9 cellular contexts compared by ENCODE assay signal in the genomic region with DNA sequence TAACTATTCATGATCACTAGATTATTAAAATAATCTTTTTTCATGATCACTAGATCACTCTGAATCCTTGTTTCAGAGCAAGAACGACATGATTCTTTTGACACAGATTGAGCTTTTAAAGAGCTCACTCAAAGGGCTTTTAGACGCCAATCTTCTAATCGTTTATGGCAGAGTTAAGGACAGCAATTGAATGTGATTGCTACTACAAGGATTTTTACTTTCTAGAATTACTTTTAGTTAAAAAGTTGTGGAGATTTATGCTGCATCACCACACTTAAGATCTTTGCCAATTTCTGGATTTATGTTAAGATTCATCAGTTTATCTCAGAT. TPM values are rescaled to one million over a fixed set of nuclear protein-coding genes. Genes with fewer than 3 reads are reported as not detected.
DNase-seq lines count a peak whose midpoint lies in the region; ATAC-seq and TF ChIP-seq lines count a peak whose summit lies in the region.
"Had no signal": no experiment of that assay in that cellular context is flagged by ENCODE, and none has a peak within 500 bp of the region (broad histone marks: within the 10 kb centered on the region; RNA-seq: fewer than 3 reads in every experiment).

No MANE protein-coding gene starts in this region.

- DNase-seq in activated CD4-positive, alpha-beta T cell treated with anti-CD3 and anti-CD28 coated beads for 36 hours: no peak
- no peak for DNase-seq in activated CD4-positive, alpha-beta T cell treated with anti-CD3 and anti-CD28 coated beads, Interleukin-2, amount 50 U/mL, for 1 hour
- DNase-seq in endodermal cell: no peak
- no peak for DNase-seq in gastrocnemius medialis
- no peak for DNase-seq in NCI-H774 (lab: John Stamatoyannopoulos, UW)
- no peak for DNase-seq in occipital lobe (lab: John Stamatoyannopoulos, UW)

- peak overlapping the region; percentile 100 for H3K27ac Mint-ChIP-seq in activated CD4-positive, alpha-beta T cell treated with anti-CD3 and anti-CD28 coated beads for 36 hours
- H3K27ac Mint-ChIP-seq in endodermal cell: peak overlapping the region; percentile 98

- H3K27ac ChIP-seq in OCI-LY3 (ENCODE audit: low read length) (no peak overlapping the region), endodermal cell (ENCODE audit: low read depth, low read length) (no peak overlapping the region), gastrocnemius medialis (peak overlapping the region in 1 of 4 donors; percentile 94)

- H3K9me3 Mint-ChIP-seq in activated CD4-positive, alpha-beta T cell treated with anti-CD3 and anti-CD28 coated beads for 36 hours (ENCODE audit: low read depth): no peaks in the 10 kb centered on the region
- no peaks in the 10 kb centered on the region for H3K9me3 Mint-ChIP-seq in endodermal cell

- H3K4me2 ChIP-seq in OCI-LY3 (ENCODE audit: low read length): peak overlapping the region; percentile 72

- no peak for TF ChIP-seq POLR2A in gastrocnemius medialis (IDR thresholded peaks at IDR 0.05)
- no peak for TF ChIP-seq POLR2A in GM18505 (IDR thresholded peaks at IDR 0.05; ENCODE audit: borderline replicate concordance, extremely low read depth, insufficient read depth, insufficient read length)

- peaks cover 48% of the 10 kb centered on the region for H3K36me3 Mint-ChIP-seq in activated CD4-positive, alpha-beta T cell treated with anti-CD3 and anti-CD28 coated beads for 36 hours (ENCODE audit: low read depth)
- peaks cover 34% of the 10 kb centered on the region for H3K36me3 Mint-ChIP-seq in endodermal cell (ENCODE audit: low read depth)

- H3K4me1 ChIP-seq in OCI-LY3 (ENCODE audit: low read length): peaks cover 14% of the 10 kb centered on the region
- peaks cover 3% of the 10 kb centered on the region for H3K4me1 ChIP-seq in endodermal cell (ENCODE audit: control insufficient read depth, insufficient read depth, low read length)
- H3K4me1 ChIP-seq in gastrocnemius medialis: peaks cover 21% of the 10 kb centered on the region in 2 donors

- CTCF ChIA-PET in activated CD4-positive, alpha-beta T cell treated with anti-CD3 and anti-CD28 coated beads for 36 hours (lab: Charles Lee): interaction anchor here (3.2 kb wide), 1 partner anchor 10 kb away, joined by 17 read pairs; no protein-coding TSS in a partner anchor

- WGBS in endodermal cell (ENCODE audit: insufficient coverage in 1 of 2, insufficient read length in 1 of 2), 2 experiments: 75 to 83% methylated on average over 2 to 3 of the region's 3 CpGs

- peak overlapping the region; percentile 97 for H3K4me3 Mint-ChIP-seq in activated CD4-positive, alpha-beta T cell treated with anti-CD3 and anti-CD28 coated beads for 36 hours
- H3K4me3 Mint-ChIP-seq in endodermal cell: peak overlapping the region; percentile 92

- H3K4me1 Mint-ChIP-seq in activated CD4-positive, alpha-beta T cell treated with anti-CD3 and anti-CD28 coated beads for 36 hours: peaks cover 29% of the 10 kb centered on the region
- peaks cover 13% of the 10 kb centered on the region for H3K4me1 Mint-ChIP-seq in endodermal cell

- no peaks in the 10 kb centered on the region for H3K27me3 Mint-ChIP-seq in activated CD4-positive, alpha-beta T cell treated with anti-CD3 and anti-CD28 coated beads for 36 hours
- no peaks in the 10 kb centered on the region for H3K27me3 Mint-ChIP-seq in endodermal cell (ENCODE audit: insufficient read depth)

- peaks cover 35% of the 10 kb centered on the region for H3K36me3 ChIP-seq in OCI-LY3 (replicated peaks; ENCODE audit: low read depth, low read length)
- H3K36me3 ChIP-seq in endodermal cell (ENCODE audit: control insufficient read depth, insufficient read depth, low read length): peaks cover 46% of the 10 kb centered on the region
- peaks cover 0 to 41% of the 10 kb centered on the region in 2 donors for H3K36me3 ChIP-seq in gastrocnemius medialis

- in situ Hi-C loops in gastrocnemius medialis (cut with MboI; ENCODE audit: low sequenced_read_pairs in 4 of 4): no loop called here

- TF ChIP-seq CTCF in OCI-LY3 (IDR thresholded peaks at IDR 0.05; ENCODE audit: low read depth, low read length) (no peak), endodermal cell (conservative IDR thresholded peaks at IDR 0.05) (no peak), gastrocnemius medialis (IDR thresholded peaks at IDR 0.05 in 4 of 5, conservative IDR thresholded peaks at IDR 0.05 in 1 of 5) (no peak)

- H3K4me3 ChIP-seq in OCI-LY3 (ENCODE audit: low read length) (peak overlapping the region; percentile 94), endodermal cell (ENCODE audit: low read length) (peak overlapping the region; percentile 92), gastrocnemius medialis (peak overlapping the region in 3 of 4 donors; percentile 82 to 97 (median 89))

- H3K9ac ChIP-seq in OCI-LY3 (ENCODE audit: low read length) (peak overlapping the region; percentile 96), endodermal cell (ENCODE audit: extremely low read depth, low read length, poor library complexity, severe bottlenecking) (peak overlapping the region; percentile 96)

- no peak for ATAC-seq in activated CD4-positive, alpha-beta T cell treated with anti-CD3 and anti-CD28 coated beads for 36 hours
- ATAC-seq in gastrocnemius medialis (no peak), GM18505 (IDR thresholded peaks at IDR 0.05; ENCODE audit: unreplicated experiment) (no peak)
- ATAC-seq: esophagus mucosa had no signal

- intact Hi-C loops in activated CD4-positive, alpha-beta T cell treated with anti-CD3 and anti-CD28 coated beads for 36 hours (cut with DNase I, micrococcal nuclease): no loop called here
- intact Hi-C loops in gastrocnemius medialis (cut with DNase I; ENCODE audit: low total_unique reads): loop anchor here (5.0 kb wide), 2 partner anchors 145 to 1525 kb away; a partner anchor contains a TSS

- H3K9me3 ChIP-seq in OCI-LY3 (ENCODE audit: insufficient read depth, low read length) (no peaks in the 10 kb centered on the region), endodermal cell (ENCODE audit: control insufficient read depth, low read length) (no peaks in the 10 kb centered on the region), gastrocnemius medialis (no peaks in the 10 kb centered on the region)

- POLR2A ChIA-PET in activated CD4-positive, alpha-beta T cell treated with anti-CD3 and anti-CD28 coated beads for 36 hours (lab: Charles Lee): no interaction called here

- H3K27me3 ChIP-seq in OCI-LY3 (ENCODE audit: low read depth, low read length) (no peaks in the 10 kb centered on the region), endodermal cell (ENCODE audit: control insufficient read depth, insufficient read depth, low read length, poor library complexity, severe bottlenecking) (no peaks in the 10 kb centered on the region), gastrocnemius medialis (no peaks in the 10 kb centered on the region)

- no peak overlapping the region for H2AFZ ChIP-seq in OCI-LY3 (ENCODE audit: low read depth, low read length)

- peaks cover 56% of the 10 kb centered on the region for H3K79me2 ChIP-seq in OCI-LY3 (ENCODE audit: low read length)

- no peaks in the 10 kb centered on the region for H4K20me1 ChIP-seq in OCI-LY3 (ENCODE audit: insufficient read depth, low read length)

RNA-seq across cellular contexts. Expression of a gene that starts 1.3 kb away (rescaled TPM):
- total RNA-seq in activated CD4-positive, alpha-beta T cell treated with anti-CD3 and anti-CD28 coated beads for 36 hours: 100 to 1,000 TPM; 179 to 216 TPM
- total RNA-seq in endodermal cell (10 to 100 TPM; 68.6 to 83.5 TPM), gastrocnemius medialis (10 to 100 TPM; 16.7 to 25.3 (median 20.7) TPM), occipital lobe (38.2 TPM)
- 119 TPM for polyA plus RNA-seq in endodermal cell (2013, experiment 1 of 2)
- polyA plus RNA-seq in endodermal cell (2013, experiment 2 of 2): 107 TPM

RNA-seq across cellular contexts. Expression of a gene that starts 2.7 kb away (rescaled TPM):
- 10 to 100 TPM; 21.1 to 28.3 TPM for total RNA-seq in activated CD4-positive, alpha-beta T cell treated with anti-CD3 and anti-CD28 coated beads for 36 hours
- 10 to 100 TPM; 21.8 to 21.9 TPM for total RNA-seq in endodermal cell
- 42.9 TPM for polyA plus RNA-seq in endodermal cell (2013, experiment 1 of 2)
- 44.2 TPM for polyA plus RNA-seq in endodermal cell (2013, experiment 2 of 2)
- total RNA-seq in gastrocnemius medialis: 10 to 100 TPM in 3 of 4 donors, 1 to 10 TPM in 1; 9.8 to 20.9 (median 13.2) TPM
- total RNA-seq in occipital lobe: 20.4 TPM

RNA-seq across cellular contexts. Expression of a gene that starts 57.6 kb away (rescaled TPM):
- total RNA-seq in activated CD4-positive, alpha-beta T cell treated with anti-CD3 and anti-CD28 coated beads for 36 hours: 10 to 100 TPM; 67.2 to 69.4 TPM
- total RNA-seq in endodermal cell (100 to 1,000 TPM in 1 of 2 donors, 10 to 100 TPM in 1; 84.8 to 102 TPM), gastrocnemius medialis (10 to 100 TPM; 18.1 to 24.4 (median 19.1) TPM), occipital lobe (88.6 TPM)
- 92.5 TPM for polyA plus RNA-seq in endodermal cell (2013, experiment 1 of 2)
- 87.0 TPM for polyA plus RNA-seq in endodermal cell (2013, experiment 2 of 2)
